In the genomic region with DNA sequence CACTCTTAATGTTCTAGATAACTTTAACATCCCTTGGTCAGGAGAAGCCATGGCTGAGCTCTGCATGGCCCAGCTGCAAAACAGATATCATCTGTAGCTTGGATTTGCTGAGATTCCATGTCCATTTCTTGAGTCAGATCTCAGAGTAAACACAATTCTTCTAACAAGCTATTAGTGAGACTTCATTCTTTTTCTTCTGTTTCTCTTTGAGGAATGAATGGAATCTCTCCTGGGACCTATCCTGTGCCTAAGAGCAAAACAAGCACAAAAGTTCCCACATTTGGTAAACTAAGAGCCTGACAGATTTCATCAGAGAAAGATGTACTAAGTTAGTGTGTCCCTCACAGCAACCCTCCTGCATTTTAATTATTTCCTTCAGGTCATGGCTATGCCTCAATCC, we compare ENCODE assay signal across 13 cellular contexts.
DNase-seq lines count a peak whose midpoint lies in the region; ATAC-seq and TF ChIP-seq lines count a peak whose summit lies in the region.
"Had no signal": no experiment of that assay in that cellular context is flagged by ENCODE, and none has a peak within 500 bp of the region (broad histone marks: within the 10 kb centered on the region; RNA-seq: fewer than 3 reads in every experiment).

No MANE protein-coding gene starts in this region.

- no peaks in the 10 kb centered on the region for H3K9me3 ChIP-seq in naive thymus-derived CD4-positive, alpha-beta T cell (ENCODE audit: control insufficient read depth in 2 of 3, low read length in 3 of 3)
- H3K9me3 ChIP-seq: neutrophil had no signal

- H3K27me3 Mint-ChIP-seq in naive thymus-derived CD4-positive, alpha-beta T cell: no peaks in the 10 kb centered on the region

- peak; percentile 14 for DNase-seq in A172 (ENCODE audit: low spot score)
- DNase-seq in HCEC 1CT: peak; percentile 59
- peak; percentile 96 for DNase-seq in choroid plexus epithelial cell (ENCODE audit: low read depth)
- no peak for DNase-seq in naive thymus-derived CD4-positive, alpha-beta T cell
- no peak for DNase-seq in NCI-H2227 treated with DMSO at 0.1 percent for 48 hours (lab: John Stamatoyannopoulos, UW)
- no peak for DNase-seq in activated effector memory CD4-positive, alpha-beta T cell treated with Interleukin-2 at 50 U/mL for 16 hours
- DNase-seq in activated CD4-positive, CD25-positive, alpha-beta regulatory T cell treated with anti-CD3 and anti-CD28 coated beads, Interleukin-2, amount 50 U/mL, for 72 hours: no peak
- DNase-seq: activated CD4-positive, alpha-beta T cell treated with anti-CD3 and anti-CD28 coated beads for 1 hour; DMS 273 treated with DMSO at 0.1 percent for 48 hours; NCI-H446 treated with DMSO at 0.1 percent for 48 hours; stimulated activated naive CD4-positive, alpha-beta T cell had no signal

- H3K4me3 Mint-ChIP-seq in naive thymus-derived CD4-positive, alpha-beta T cell: peak overlapping the region in 1 of 10 donors; percentile 45

- TF ChIP-seq CTCF in choroid plexus epithelial cell (conservative IDR thresholded peaks at IDR 0.05; ENCODE audit: low read depth, low read length): no peak

- no peak for ATAC-seq in naive thymus-derived CD4-positive, alpha-beta T cell
- no peak for ATAC-seq in HG02759 (IDR thresholded peaks at IDR 0.05; ENCODE audit: unreplicated experiment)

- peak overlapping the region in 8 of 9 donors; percentile 78 to 99 (median 87) for H3K27ac Mint-ChIP-seq in naive thymus-derived CD4-positive, alpha-beta T cell

- peaks cover 28 to 49% of the 10 kb centered on the region in 2 donors for H3K4me1 ChIP-seq in naive thymus-derived CD4-positive, alpha-beta T cell (ENCODE audit: control insufficient read depth in 2 of 2, insufficient read depth in 2 of 2, low read length in 2 of 2)

- CTCF ChIA-PET in naive thymus-derived CD4-positive, alpha-beta T cell (lab: Charles Lee): interaction anchor here (1.0 to 1.3 kb wide), 2 partner anchors 13 to 141 kb away, joined by 3 to 4 read pairs; no protein-coding TSS in a partner anchor

- H3K36me3 Mint-ChIP-seq in naive thymus-derived CD4-positive, alpha-beta T cell: peaks cover 3 to 50% (median 41%) of the 10 kb centered on the region in 5 donors

- intact Hi-C loops in naive thymus-derived CD4-positive, alpha-beta T cell (cut with micrococcal nuclease): no loop called here

- peaks cover 0 to 12% (median 0%) of the 10 kb centered on the region in 11 donors for H3K9me3 Mint-ChIP-seq in naive thymus-derived CD4-positive, alpha-beta T cell

- no peak overlapping the region for H3K4me3 ChIP-seq in choroid plexus epithelial cell (ENCODE audit: low read depth, low read length)
- H3K4me3 ChIP-seq in naive thymus-derived CD4-positive, alpha-beta T cell (ENCODE audit: low read length): no peak overlapping the region

- H3K4me1 Mint-ChIP-seq in naive thymus-derived CD4-positive, alpha-beta T cell: peaks cover 42 to 92% (median 85%) of the 10 kb centered on the region in 7 donors

- no peaks in the 10 kb centered on the region for H3K36me3 ChIP-seq in naive thymus-derived CD4-positive, alpha-beta T cell (ENCODE audit: control insufficient read depth in 2 of 3, insufficient read depth in 3 of 3, low read length in 3 of 3)
- H3K36me3 ChIP-seq: neutrophil had no signal

- POLR2A ChIA-PET in naive thymus-derived CD4-positive, alpha-beta T cell (lab: Charles Lee): interaction anchor here (0.9 to 1.3 kb wide), 4 partner anchors 11 to 23 kb away, joined by 3 to 7 read pairs (median 3); no protein-coding TSS in a partner anchor

- H3K27me3 ChIP-seq in naive thymus-derived CD4-positive, alpha-beta T cell (ENCODE audit: control insufficient read depth in 2 of 2, insufficient read depth in 2 of 2, low read length in 2 of 2): no peaks in the 10 kb centered on the region
- H3K27me3 ChIP-seq: neutrophil had no signal

- H3K27ac ChIP-seq in naive thymus-derived CD4-positive, alpha-beta T cell (ENCODE audit: low read depth, low read length): no peak overlapping the region
- H3K27ac ChIP-seq: neutrophil had no signal

Comparison
In these comparisons a context has a peak if more than half of its experiments do, and no peak if none do; other contexts are left out.
1. DNase-seq: peak in A172 (single experiment), HCEC 1CT (single experiment) and choroid plexus epithelial cell (single experiment); none in naive thymus-derived CD4-positive, alpha-beta T cell (0 of 9), NCI-H2227 treated with DMSO at 0.1 percent for 48 hours (single experiment), activated effector memory CD4-positive, alpha-beta T cell treated with Interleukin-2 at 50 U/mL for 16 hours (single experiment) and activated CD4-positive, CD25-positive, alpha-beta regulatory T cell treated with anti-CD3 and anti-CD28 coated beads, Interleukin-2, amount 50 U/mL, for 72 hours (single experiment).